8 cellular contexts compared by ENCODE assay signal in genomic region chr2:178478102-178478441, GRCh38. TPM values are rescaled to one million over a fixed set of nuclear protein-coding genes. Genes with fewer than 3 reads are reported as not detected.
DNase-seq lines count a peak whose midpoint lies in the region; ATAC-seq and TF ChIP-seq lines count a peak whose summit lies in the region.

No MANE protein-coding gene starts in this region.

- H3K4me3 ChIP-seq in RWPE2 (ENCODE audit: severe bottlenecking): peak overlapping the region; percentile 50
- H3K4me3 ChIP-seq in esophagus squamous epithelium: peak overlapping the region; percentile 44 to 83 (median 69)
- H3K4me3 ChIP-seq in parathyroid adenoma (ENCODE audit: low read depth, low read length): peak overlapping the region; percentile 67

- ATAC-seq in CD4-positive, alpha-beta T cell (ENCODE audit: poor library complexity): no peak
- ATAC-seq in GM21390 (IDR thresholded peaks at IDR 0.05; ENCODE audit: unreplicated experiment) (peak; percentile 0), RWPE2 (ENCODE audit: low read depth) (no peak), sciatic nerve (no peak), HG03097 (IDR thresholded peaks at IDR 0.05; ENCODE audit: low FRiP score, unreplicated experiment) (no peak)

- H3K27ac Mint-ChIP-seq in CD4-positive, alpha-beta T cell: peak overlapping the region; percentile 91

- 0% methylated on average over 10 of the region's 10 CpGs for WGBS in esophagus squamous epithelium, 2 donors

- no peak overlapping the region for H3K9ac ChIP-seq in parathyroid adenoma

- TF ChIP-seq CTCF in CD4-positive, alpha-beta T cell (IDR thresholded peaks at IDR 0.05): no peak
- no peak for TF ChIP-seq CTCF in RWPE2 (IDR thresholded peaks at IDR 0.05; ENCODE audit: poor library complexity, severe bottlenecking)
- TF ChIP-seq CTCF in esophagus squamous epithelium (IDR thresholded peaks at IDR 0.05): no peak
- no peak for TF ChIP-seq CTCF in parathyroid adenoma (IDR thresholded peaks at IDR 0.05)

- H3K36me3 ChIP-seq in RWPE2 (ENCODE audit: low read depth) (no peaks in the 10 kb centered on the region), esophagus squamous epithelium (no peaks in the 10 kb centered on the region), parathyroid adenoma (ENCODE audit: control insufficient read depth, insufficient read depth, low read length) (no peaks in the 10 kb centered on the region)

- peak overlapping the region; percentile 78 for H2AFZ ChIP-seq in parathyroid adenoma

- H3K4me1 ChIP-seq in RWPE2 (ENCODE audit: insufficient read depth, poor library complexity, severe bottlenecking) (peaks cover 22% of the 10 kb centered on the region), esophagus squamous epithelium (peaks cover 12 to 59% (median 34%) of the 10 kb centered on the region in 3 donors), parathyroid adenoma (peaks cover 3% of the 10 kb centered on the region)

- peaks cover 9% of the 10 kb centered on the region for H3K79me2 ChIP-seq in parathyroid adenoma

- peak overlapping the region; percentile 99 for H3K4me2 ChIP-seq in parathyroid adenoma (ENCODE audit: low read length)

- H3K27me3 Mint-ChIP-seq in CD4-positive, alpha-beta T cell: no peaks in the 10 kb centered on the region

- H3K27me3 ChIP-seq in CD4-positive, alpha-beta T cell (ENCODE audit: control insufficient read depth, insufficient read depth, low read length): no peaks in the 10 kb centered on the region
- H3K27me3 ChIP-seq in RWPE2 (ENCODE audit: insufficient read depth, poor library complexity, severe bottlenecking) (no peaks in the 10 kb centered on the region), esophagus squamous epithelium (no peaks in the 10 kb centered on the region), parathyroid adenoma (ENCODE audit: control insufficient read depth, insufficient read depth, low read length) (no peaks in the 10 kb centered on the region)

- H3K27ac ChIP-seq in CD4-positive, alpha-beta T cell (ENCODE audit: low read depth, low read length): peak overlapping the region; percentile 76
- H3K27ac ChIP-seq in RWPE2 (ENCODE audit: poor library complexity, severe bottlenecking) (peak overlapping the region; percentile 48), esophagus squamous epithelium (peak overlapping the region; percentile 88 to 97 (median 94)), parathyroid adenoma (peak overlapping the region; percentile 94)

- CTCF ChIA-PET in CD4-positive, alpha-beta T cell (lab: Charles Lee): no interaction called here

- H3K4me1 Mint-ChIP-seq in CD4-positive, alpha-beta T cell (ENCODE audit: low read depth): peaks cover 44% of the 10 kb centered on the region

- no peak for DNase-seq in CD4-positive, alpha-beta T cell
- DNase-seq in RWPE2 (ENCODE audit: low spot score) (no peak), esophagus squamous epithelium (lab: John Stamatoyannopoulos, UW) (no peak), sciatic nerve (ENCODE audit: low spot score) (no peak), anterior cingulate cortex (lab: John Stamatoyannopoulos, UW) (no peak)

- POLR2A ChIA-PET in CD4-positive, alpha-beta T cell (lab: Charles Lee): interaction anchor here (0.7 to 1.9 kb wide), 2 partner anchors 19 to 27 kb away, joined by 3 to 5 read pairs; partner anchors contain the start of genes PJVK and PRKRA

- intact Hi-C loops in CD4-positive, alpha-beta T cell (cut with DNase I, micrococcal nuclease): loop anchor here in 1 of 2 experiments (2.0 kb wide), 2 partner anchors 27 to 45 kb away; partner anchors contain the start of genes PJVK and PRKRA
- intact Hi-C loops in esophagus squamous epithelium (cut with DNase I): no loop called here
- intact Hi-C loops in sciatic nerve (cut with DNase I): no loop called here

- no peaks in the 10 kb centered on the region for H3K9me3 Mint-ChIP-seq in CD4-positive, alpha-beta T cell

- no peak for TF ChIP-seq POLR2A in esophagus squamous epithelium (IDR thresholded peaks at IDR 0.05)

- peak overlapping the region; percentile 96 for H3K4me3 Mint-ChIP-seq in CD4-positive, alpha-beta T cell

- no peaks in the 10 kb centered on the region for H3K9me3 ChIP-seq in CD4-positive, alpha-beta T cell (ENCODE audit: control insufficient read depth, low read length)
- H3K9me3 ChIP-seq in RWPE2 (ENCODE audit: severe bottlenecking) (no peaks in the 10 kb centered on the region), esophagus squamous epithelium (no peaks in the 10 kb centered on the region), parathyroid adenoma (ENCODE audit: control insufficient read depth, low read length) (no peaks in the 10 kb centered on the region)

- peaks cover 10% of the 10 kb centered on the region for H3K36me3 Mint-ChIP-seq in CD4-positive, alpha-beta T cell (ENCODE audit: low read depth)

RNA-seq across cellular contexts. Expression of gene FKBP7, which starts 0.3 kb away (rescaled TPM):
- total RNA-seq in CD4-positive, alpha-beta T cell: under 1 TPM; 0.25 to 0.55 TPM
- 10 to 100 TPM in 1 of 4 donors, 1 to 10 TPM in 1, under 1 TPM in 2; 0.83 to 10.5 (median 1.4) TPM for total RNA-seq in esophagus squamous epithelium
- total RNA-seq in sciatic nerve: 25.3 TPM

RNA-seq across cellular contexts. Expression of gene PLEKHA3, which starts 2.2 kb away (rescaled TPM):
- 10 to 100 TPM; 20.1 to 20.3 TPM for total RNA-seq in CD4-positive, alpha-beta T cell
- total RNA-seq in esophagus squamous epithelium: 10 to 100 TPM in 2 of 4 donors, 1 to 10 TPM in 2; 3.2 to 12.2 (median 7.2) TPM
- 34.1 TPM for total RNA-seq in sciatic nerve

RNA-seq across cellular contexts. Expression of gene PJVK, which starts 26.9 kb away (rescaled TPM):
- total RNA-seq in CD4-positive, alpha-beta T cell: 1 to 10 TPM; 3.8 to 4.2 TPM
- total RNA-seq in esophagus squamous epithelium (1 to 10 TPM in 2 of 4 donors, under 1 TPM in 1, not detected in 1; 0.35 to 3.4 (median 1.1) TPM), sciatic nerve (7.2 TPM)

RNA-seq across cellular contexts. Expression of gene PRKRA, which starts 27.1 kb away (rescaled TPM):
- total RNA-seq in CD4-positive, alpha-beta T cell: 100 to 1,000 TPM; 118 to 120 TPM
- total RNA-seq in esophagus squamous epithelium: 10 to 100 TPM; 16.0 to 58.6 (median 42.4) TPM
- total RNA-seq in sciatic nerve: 45.4 TPM
